ENCODE assay signal across 34 cellular contexts in genomic region chr2:134586289-134586980, GRCh38.
A peak's percentile ranks its signal among the peaks of the same experiment; 100 is the strongest.
DNase-seq lines count a peak whose midpoint lies in the region; ATAC-seq lines count a peak whose summit lies in the region.
"Had no signal": no experiment of that assay in that cellular context is flagged by ENCODE, and none has a peak within 500 bp of the region (broad histone marks: within the 10 kb centered on the region; RNA-seq: fewer than 3 reads in every experiment).

No MANE protein-coding gene starts in this region.

- H3K36me3 Mint-ChIP-seq in central memory CD8-positive, alpha-beta T cell (ENCODE audit: insufficient read depth): peaks cover 2% of the 10 kb centered on the region
- H3K36me3 Mint-ChIP-seq: neural progenitor cell had no signal

- H4K8ac ChIP-seq in trophoblast cell (ENCODE audit: low read depth, low read length): no peak overlapping the region

- H3K4ac ChIP-seq in trophoblast cell (ENCODE audit: low read depth, low read length): no peak overlapping the region

- H4K12ac ChIP-seq in trophoblast cell (ENCODE audit: low read depth, low read length): no peak overlapping the region

- no CpG with 5 or more reads among the region's 8 CpGs for WGBS in trophoblast cell (ENCODE audit: extremely low coverage, insufficient coverage, insufficient read length)

- no peak overlapping the region for H4K91ac ChIP-seq in trophoblast cell (ENCODE audit: low read depth, low read length)

- H3K79me1 ChIP-seq in trophoblast cell (ENCODE audit: low read length): no peaks in the 10 kb centered on the region

- no peak overlapping the region for H3K27ac Mint-ChIP-seq in central memory CD8-positive, alpha-beta T cell (ENCODE audit: low read depth)
- H3K27ac Mint-ChIP-seq: activated naive CD4-positive, alpha-beta T cell treated with anti-CD3 and anti-CD28 coated beads for 36 hours; neural progenitor cell; T-helper 17 cell had no signal

- no peak overlapping the region for H3K4me3 ChIP-seq in trophoblast cell (ENCODE audit: low read depth, low read length)
- H3K4me3 ChIP-seq: dorsolateral prefrontal cortex, neural progenitor cell, pancreas, skin epidermis, thoracic aorta, uterus had no signal

- H3K36me3 ChIP-seq in trophoblast cell (ENCODE audit: control insufficient read depth in 1 of 2, insufficient read depth in 2 of 2, low read length in 2 of 2): no peaks in the 10 kb centered on the region
- H3K36me3 ChIP-seq: brain microvascular endothelial cell, neural progenitor cell, pancreas, thoracic aorta, uterus had no signal

- peaks cover 12% of the 10 kb centered on the region for H3K4me1 Mint-ChIP-seq in central memory CD8-positive, alpha-beta T cell

- peaks cover 0 to 3% of the 10 kb centered on the region in 2 experiments for H3K4me1 ChIP-seq in trophoblast cell (ENCODE audit: control insufficient read depth in 1 of 2, insufficient read depth in 2 of 2, low read length in 2 of 2)
- H3K4me1 ChIP-seq: neural progenitor cell, uterus had no signal

- H3K4me2 ChIP-seq in trophoblast cell (ENCODE audit: low read length): no peak overlapping the region
- H3K4me2 ChIP-seq: neural progenitor cell had no signal

- no peak overlapping the region for H3K4me3 Mint-ChIP-seq in central memory CD8-positive, alpha-beta T cell
- H3K4me3 Mint-ChIP-seq: activated naive CD4-positive, alpha-beta T cell treated with anti-CD3 and anti-CD28 coated beads for 36 hours; CD4-positive, alpha-beta memory T cell; H9; neural progenitor cell; T-helper 17 cell had no signal

- H2BK12ac ChIP-seq in trophoblast cell (ENCODE audit: low read length): no peak overlapping the region

- peak; percentile 32 for DNase-seq in NK-92 treated with Interleukin-12 subunit alpha and Interleukin-12 subunit beta, amount 100 ng/mL, for 24 hours (lab: John Stamatoyannopoulos, UW)
- DNase-seq in NK-92 (lab: John Stamatoyannopoulos, UW; ENCODE audit: unreplicated experiment) (no peak), M059J (ENCODE audit: low read depth) (peak; percentile 3), trophoblast cell (peak; percentile 7 to 13), Kasumi-1 (lab: John Stamatoyannopoulos, UW) (no peak), substantia nigra (lab: John Stamatoyannopoulos, UW) (no peak)
- DNase-seq in central memory CD8-positive, alpha-beta T cell (ENCODE audit: low spot score in 2 of 2): no peak
- DNase-seq: 8988T; activated CD4-positive, alpha-beta T cell treated with anti-CD3 and anti-CD28 coated beads, Interleukin-2, amount 50 U/mL, for 48 hours; activated CD4-positive, CD25-positive, alpha-beta regulatory T cell treated with anti-CD3 and anti-CD28 coated beads, Interleukin-2, amount 50 U/mL, for 72 hours; activated CD8-positive, alpha-beta memory T cell treated with anti-CD3 and anti-CD28 coated beads, Interleukin-2, amount 50 U/mL, for 4 hours; activated naive CD4-positive, alpha-beta T cell treated with anti-CD3 and anti-CD28 coated beads for 36 hours; brain microvascular endothelial cell; CD4-positive, alpha-beta memory T cell; dorsolateral prefrontal cortex; EL; foreskin melanocyte; H9; left cardiac atrium; mammary epithelial cell; NCI-H1048; NCI-H446; NCI-H748 treated with DMSO at 0.1 percent for 48 hours; pancreas; retina; Right ventricle myocardium superior; stimulated activated naive CD4-positive, alpha-beta T cell treated with Interleukin-2 at 50 U/mL for 16 hours; T-helper 17 cell; uterus had no signal

- no peak overlapping the region for H2BK120ac ChIP-seq in trophoblast cell (ENCODE audit: insufficient read depth, low read length, poor library complexity)

- peaks cover 14% of the 10 kb centered on the region for H3K9me3 Mint-ChIP-seq in central memory CD8-positive, alpha-beta T cell

- no peaks in the 10 kb centered on the region for H3K79me2 ChIP-seq in trophoblast cell (ENCODE audit: control insufficient read depth, insufficient read depth, low read length, poor library complexity)

- no peak overlapping the region for H2AK5ac ChIP-seq in trophoblast cell (ENCODE audit: low read length)

- H3K9ac ChIP-seq in trophoblast cell (ENCODE audit: low read length): no peak overlapping the region
- H3K9ac ChIP-seq: neural progenitor cell had no signal

- no peak overlapping the region for H3K27ac ChIP-seq in trophoblast cell (ENCODE audit: low read depth, low read length)
- H3K27ac ChIP-seq in substantia nigra (ENCODE audit: low read depth, low read length, poor library complexity, severe bottlenecking): no peak overlapping the region
- H3K27ac ChIP-seq: brain microvascular endothelial cell, dorsolateral prefrontal cortex, neural progenitor cell, pancreas, skin epidermis, thoracic aorta, uterus had no signal

- no peak overlapping the region for H2BK5ac ChIP-seq in trophoblast cell (ENCODE audit: low read depth, low read length, poor library complexity)

- no peak overlapping the region for H3K18ac ChIP-seq in trophoblast cell (ENCODE audit: low read length)

- no peaks in the 10 kb centered on the region for H3K27me3 ChIP-seq in trophoblast cell (ENCODE audit: insufficient read depth, low read length)
- H3K27me3 ChIP-seq: brain microvascular endothelial cell, dorsolateral prefrontal cortex, neural progenitor cell, pancreas, uterus had no signal

- no peak overlapping the region for H2AFZ ChIP-seq in trophoblast cell (ENCODE audit: insufficient read depth, low read length, poor library complexity)
- H2AFZ ChIP-seq: neural progenitor cell had no signal

- ATAC-seq in central memory CD8-positive, alpha-beta T cell (replicated peaks; ENCODE audit: extremely low read depth, poor library complexity, severe bottlenecking): peak; percentile 45
- ATAC-seq in GM18511 (IDR thresholded peaks at IDR 0.05; ENCODE audit: unreplicated experiment): no peak
- ATAC-seq: left cardiac atrium, pancreas, SK-N-SH treated with all-trans-retinoic acid at 6 μM for 48 hours, T-helper 17 cell had no signal

- H3K27me3 Mint-ChIP-seq in central memory CD8-positive, alpha-beta T cell: no peaks in the 10 kb centered on the region
- H3K27me3 Mint-ChIP-seq: T-helper 17 cell had no signal

- peaks cover 4% of the 10 kb centered on the region for H3K9me3 ChIP-seq in trophoblast cell (ENCODE audit: insufficient read depth, low read depth, low read length)

- H3K23ac ChIP-seq in trophoblast cell (ENCODE audit: low read length): no peak overlapping the region

- H3K14ac ChIP-seq in trophoblast cell (ENCODE audit: low read length): no peak overlapping the region

Comparison
In these comparisons a context has a peak if more than half of its experiments do, and no peak if none do; other contexts are left out.
1. DNase-seq: peak in NK-92 treated with Interleukin-12 subunit alpha and Interleukin-12 subunit beta, amount 100 ng/mL, for 24 hours (single experiment), M059J (single experiment) and trophoblast cell (2 of 2); none in NK-92 (single experiment), central memory CD8-positive, alpha-beta T cell (0 of 2), Kasumi-1 (0 of 2) and substantia nigra (0 of 49).